ENCODE assay signal across 13 cellular contexts in the genomic region with DNA sequence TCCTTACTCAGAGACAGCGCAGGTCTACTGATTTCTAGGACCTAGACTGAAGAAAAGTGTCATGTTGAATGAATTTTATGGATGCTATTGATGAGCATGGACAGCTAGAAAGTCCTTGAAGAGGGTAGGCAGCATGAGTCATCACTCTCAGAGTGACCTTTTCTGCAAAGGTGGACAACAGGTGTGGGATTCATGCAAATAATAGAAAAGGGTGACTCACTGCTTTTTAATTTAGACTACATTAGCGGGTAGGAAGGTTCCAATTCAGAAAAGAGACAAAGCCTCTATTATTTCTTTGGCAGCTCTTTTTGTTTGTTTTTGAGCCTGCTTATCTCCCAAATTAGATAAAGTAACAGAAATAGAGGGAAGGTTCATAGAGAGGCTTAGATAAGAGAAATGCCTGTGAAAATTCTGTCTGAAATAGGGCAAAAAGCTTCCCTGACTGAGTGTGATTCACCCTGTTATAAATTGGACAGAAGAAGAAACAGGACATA.
DNase-seq lines count a peak whose midpoint lies in the region; ATAC-seq, FAIRE-seq and TF ChIP-seq lines count a peak whose summit lies in the region.
"Had no signal": no experiment of that assay in that cellular context is flagged by ENCODE, and none has a peak within 500 bp of the region (broad histone marks: within the 10 kb centered on the region; RNA-seq: fewer than 3 reads in every experiment).

No MANE protein-coding gene starts in this region.

- peak overlapping the region in 1 of 2 donors; percentile 47 for H3K4me3 ChIP-seq in ascending aorta

- TF ChIP-seq CTCF in ascending aorta (IDR thresholded peaks at IDR 0.05): no peak
- no peak for TF ChIP-seq CTCF in osteocyte (IDR thresholded peaks at IDR 0.05)

- no peak for FAIRE-seq in HTR-8/SVneo (lab: Jason Lieb, UNC)

- CTCF ChIA-PET in T-cell (lab: Charles Lee): no interaction called here

- intact Hi-C loops in ascending aorta (cut with DNase I): no loop called here

- H3K27me3 Mint-ChIP-seq in T-cell: no peaks in the 10 kb centered on the region
- H3K27me3 Mint-ChIP-seq in osteocyte (ENCODE audit: unreplicated experiment): no peaks in the 10 kb centered on the region
- H3K27me3 Mint-ChIP-seq: activated CD4-positive, alpha-beta memory T cell treated with anti-CD3 and anti-CD28 coated beads, Interleukin-2, amount 10 ng/mL, durations not matched to agents 7 days and 5 days had no signal

- peaks cover 3 to 12% of the 10 kb centered on the region in 2 donors for H3K4me1 ChIP-seq in ascending aorta

- H3K27ac Mint-ChIP-seq in T-cell: no peak overlapping the region
- H3K27ac Mint-ChIP-seq in osteocyte (ENCODE audit: unreplicated experiment): no peak overlapping the region
- H3K27ac Mint-ChIP-seq: activated CD4-positive, alpha-beta memory T cell treated with anti-CD3 and anti-CD28 coated beads, Interleukin-2, amount 10 ng/mL, durations not matched to agents 7 days and 5 days; activated naive CD4-positive, alpha-beta T cell treated with anti-CD3 and anti-CD28 coated beads for 36 hours had no signal

- no peaks in the 10 kb centered on the region for H3K36me3 ChIP-seq in ascending aorta

- peak; percentile 12 for DNase-seq in Caki2 (ENCODE audit: low read depth)
- DNase-seq in NCI-H2029 (lab: John Stamatoyannopoulos, UW): peak; percentile 69
- no peak for DNase-seq in ascending aorta (ENCODE audit: low spot score in 2 of 2)
- DNase-seq in myocyte (ENCODE audit: low read depth): peak; percentile 19
- no peak for DNase-seq in HTR-8/SVneo (ENCODE audit: insufficient read length, low spot score)
- DNase-seq in T-cell: no peak
- DNase-seq in DMS 273 (lab: John Stamatoyannopoulos, UW; ENCODE audit: unreplicated experiment): no peak
- DNase-seq in osteocyte (ENCODE audit: extremely low spot score, unreplicated experiment): no peak
- DNase-seq: activated CD4-positive, alpha-beta memory T cell treated with anti-CD3 and anti-CD28 coated beads, Interleukin-2, amount 10 ng/mL, durations not matched to agents 7 days and 5 days; activated naive CD4-positive, alpha-beta T cell treated with anti-CD3 and anti-CD28 coated beads for 36 hours; dermis blood vessel endothelial cell; stimulated activated CD4-positive, alpha-beta T cell treated with anti-CD3 and anti-CD28 coated beads, Interleukin-4, amount 100 ng/mL, for 24 hours had no signal

- no peaks in the 10 kb centered on the region for H3K4me1 Mint-ChIP-seq in T-cell
- H3K4me1 Mint-ChIP-seq in osteocyte (ENCODE audit: unreplicated experiment): peaks cover 21% of the 10 kb centered on the region
- H3K4me1 Mint-ChIP-seq: activated CD4-positive, alpha-beta memory T cell treated with anti-CD3 and anti-CD28 coated beads, Interleukin-2, amount 10 ng/mL, durations not matched to agents 7 days and 5 days had no signal

- H3K27me3 ChIP-seq in ascending aorta: no peaks in the 10 kb centered on the region

- peaks cover 0 to 3% (median 3%) of the 10 kb centered on the region in 3 donors for H3K9me3 Mint-ChIP-seq in T-cell
- H3K9me3 Mint-ChIP-seq in osteocyte (ENCODE audit: unreplicated experiment): no peaks in the 10 kb centered on the region

- H3K4me3 Mint-ChIP-seq in T-cell (no peak overlapping the region), osteocyte (ENCODE audit: unreplicated experiment) (no peak overlapping the region)
- H3K4me3 Mint-ChIP-seq: activated CD4-positive, alpha-beta memory T cell treated with anti-CD3 and anti-CD28 coated beads, Interleukin-2, amount 10 ng/mL, durations not matched to agents 7 days and 5 days; activated naive CD4-positive, alpha-beta T cell treated with anti-CD3 and anti-CD28 coated beads for 36 hours had no signal

- in situ Hi-C loops in Caki2 (cut with HindIII; ENCODE audit: low pct_unique_long_range_greater_than_20kb, low sequenced_read_pairs): no loop called here

- H3K9me3 ChIP-seq in ascending aorta: no peaks in the 10 kb centered on the region

- H3K27ac ChIP-seq in ascending aorta: peak overlapping the region; percentile 62 to 71
- H3K27ac ChIP-seq: KMS-11 had no signal

- H3K36me3 Mint-ChIP-seq in T-cell (no peaks in the 10 kb centered on the region), osteocyte (ENCODE audit: unreplicated experiment) (no peaks in the 10 kb centered on the region)

- POLR2A ChIA-PET in T-cell (lab: Charles Lee): no interaction called here

- no peak for ATAC-seq in T-cell (replicated peaks in 1 of 4)

Comparison
In these comparisons a context has a peak if more than half of its experiments do, and no peak if none do; other contexts are left out.
1. DNase-seq: peak in Caki2 (single experiment), NCI-H2029 (single experiment) and myocyte (single experiment); none in ascending aorta (0 of 2), HTR-8/SVneo (single experiment), T-cell (0 of 34), DMS 273 (single experiment) and osteocyte (single experiment).